12 cellular contexts compared by ENCODE assay signal in the genomic region with DNA sequence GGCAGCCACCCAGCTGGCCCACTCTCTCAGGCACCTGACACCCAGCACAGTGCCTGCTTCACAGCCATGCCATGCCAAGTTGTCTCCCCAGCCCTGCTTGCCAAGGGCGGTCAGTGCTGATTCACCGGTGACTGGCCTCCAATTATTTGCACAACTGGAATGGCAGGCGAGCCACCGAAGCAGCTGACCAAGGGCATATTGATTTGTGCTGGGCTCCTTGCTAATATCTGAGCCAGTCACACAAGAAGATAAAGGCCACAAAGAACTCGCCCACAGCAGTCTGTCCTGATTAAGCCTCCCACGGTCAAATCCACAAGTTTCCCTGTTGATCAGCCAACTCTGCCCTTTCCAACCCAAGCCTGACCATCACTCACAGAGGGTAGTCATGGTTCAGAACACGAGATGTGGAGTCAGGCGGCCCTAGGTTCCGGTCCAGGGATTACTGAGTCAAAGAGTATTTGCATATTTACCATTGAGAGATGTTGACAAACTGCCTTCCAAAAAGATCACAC. TPM values are rescaled to one million over a fixed set of nuclear protein-coding genes. Genes with fewer than 3 reads are reported as not detected.
DNase-seq lines count a peak whose midpoint lies in the region; ATAC-seq and TF ChIP-seq lines count a peak whose summit lies in the region.
"Had no signal": no experiment of that assay in that cellular context is flagged by ENCODE, and none has a peak within 500 bp of the region (broad histone marks: within the 10 kb centered on the region; RNA-seq: fewer than 3 reads in every experiment).

No MANE protein-coding gene starts in this region.

- no TSS peak for BruUV-seq in MCF 10A (replicated peaks; lab: Mats Ljungman, UMichigan)

- H3K27me3 Mint-ChIP-seq in MCF 10A (ENCODE audit: insufficient read depth, unreplicated experiment), result no peaks in the 10 kb centered on the region

- no peak overlapping the region for H3K4me3 Mint-ChIP-seq in MCF 10A (ENCODE audit: unreplicated experiment)

- TF ChIP-seq CTCF in MCF 10A (IDR thresholded peaks at IDR 0.05; ENCODE audit: unreplicated experiment), result no peak

- no peaks in the 10 kb centered on the region for H3K9me3 Mint-ChIP-seq in MCF 10A (ENCODE audit: unreplicated experiment)

- POLR2A ChIA-PET in MCF 10A (lab: Yijun Ruan, JAX), result interaction anchor here (0.9 kb wide), 1 partner anchor 9 kb away, joined by 3 read pairs; no protein-coding TSS in a partner anchor

- intact Hi-C loops in MCF 10A (cut with micrococcal nuclease), result no loop called here
- intact Hi-C loops in sciatic nerve (cut with DNase I), result loop anchor here (10.0 kb wide), 1 partner anchor 48 kb away; no protein-coding TSS in a partner anchor

- CTCF ChIA-PET in MCF 10A (lab: Yijun Ruan, JAX), result interaction anchor here (0.8 to 1.9 kb wide), 3 partner anchors 44 to 129 kb away, joined by 3 to 7 read pairs (median 6); no protein-coding TSS in a partner anchor

- H3K36me3 Mint-ChIP-seq in MCF 10A (ENCODE audit: insufficient read depth, unreplicated experiment), result peaks cover 6% of the 10 kb centered on the region

- peak overlapping the region; percentile 25 for H3K27ac Mint-ChIP-seq in MCF 10A (ENCODE audit: low read depth, unreplicated experiment)

- H3K4me1 Mint-ChIP-seq in MCF 10A (ENCODE audit: insufficient read depth, unreplicated experiment), result peaks cover 9% of the 10 kb centered on the region

- ATAC-seq in sciatic nerve, result no peak

- no peak for TF ChIP-seq POLR2A in erythroblast (IDR thresholded peaks at IDR 0.05; ENCODE audit: low read length)

- DNase-seq in COLO668 (lab: John Stamatoyannopoulos, UW; ENCODE audit: unreplicated experiment) (peak; percentile 46), HT-29 (ENCODE audit: low spot score) (peak; percentile 86), MCF 10A (ENCODE audit: unreplicated experiment) (peak; percentile 73), myocyte (ENCODE audit: low read depth) (peak; percentile 89), sciatic nerve (ENCODE audit: low spot score) (no peak), dermis blood vessel endothelial cell (no peak), cerebellum (ENCODE audit: low spot score) (no peak), erythroblast (lab: John Stamatoyannopoulos, UW) (no peak)
- DNase-seq: activated CD8-positive, alpha-beta memory T cell treated with anti-CD3 and anti-CD28 coated beads, Interleukin-2, amount 50 U/mL, for 48 hours; DND-41; NCI-H1417 treated with DMSO at 0.1 percent for 48 hours; SW 1271 had no signal

RNA-seq across cellular contexts. Expression of gene EEIG1, which starts 6.4 kb away (rescaled TPM):
- total RNA-seq in HT-29 (2014; rRNA removed; shearing (Covaris generic)), result 36.0 and 45.3 TPM in 2 replicates
- 17.5 and 23.9 TPM in 2 replicates for total RNA-seq in MCF 10A (2022)
- 4.8 and 6.7 TPM in 2 replicates for total RNA-seq in myocyte
- polyA plus RNA-seq in myocyte (2012), result 32.8 TPM
- total RNA-seq in sciatic nerve, result 96.8 TPM
- 8.3 and 34.4 TPM in 2 replicates for total RNA-seq in dermis blood vessel endothelial cell
- total RNA-seq in cerebellum, result 6.6 TPM

RNA-seq across cellular contexts. Expression of gene DPM2, which starts 49.5 kb away (rescaled TPM):
- 44.3 and 47.0 TPM in 2 replicates for total RNA-seq in HT-29 (2014; rRNA removed; shearing (Covaris generic))
- total RNA-seq in MCF 10A (2022), result 41.5 and 41.8 TPM in 2 replicates
- 12.5 and 12.6 TPM in 2 replicates for total RNA-seq in myocyte
- 32.8 TPM for polyA plus RNA-seq in myocyte (2012)
- total RNA-seq in sciatic nerve, result 24.6 TPM
- 8.5 and 9.9 TPM in 2 replicates for total RNA-seq in dermis blood vessel endothelial cell
- 11.0 TPM for total RNA-seq in cerebellum

RNA-seq across cellular contexts. Expression of gene PIP5KL1, which starts 56.6 kb away (rescaled TPM):
- 1.2 and 3.8 TPM in 2 replicates for total RNA-seq in HT-29 (2014; rRNA removed; shearing (Covaris generic))
- total RNA-seq in MCF 10A (2022) (4.0 and 5.7 TPM in 2 replicates), myocyte (0.36 and 1.5 TPM in 2 replicates), sciatic nerve (2.0 TPM), dermis blood vessel endothelial cell (0.51 and 0.70 TPM in 2 replicates), cerebellum (3.5 TPM)
- polyA plus RNA-seq in myocyte (2012), result 0.87 TPM

Comparison
In these comparisons a context has a peak if more than half of its experiments do, and no peak if none do; other contexts are left out.
1. DNase-seq: peak in COLO668 (single experiment), HT-29 (single experiment), MCF 10A (single experiment) and myocyte (single experiment); none in sciatic nerve (single experiment), dermis blood vessel endothelial cell (single experiment), cerebellum (single experiment) and erythroblast (0 of 2).